Comparison of ENCODE assay signal across 15 cellular contexts in the genomic region with DNA sequence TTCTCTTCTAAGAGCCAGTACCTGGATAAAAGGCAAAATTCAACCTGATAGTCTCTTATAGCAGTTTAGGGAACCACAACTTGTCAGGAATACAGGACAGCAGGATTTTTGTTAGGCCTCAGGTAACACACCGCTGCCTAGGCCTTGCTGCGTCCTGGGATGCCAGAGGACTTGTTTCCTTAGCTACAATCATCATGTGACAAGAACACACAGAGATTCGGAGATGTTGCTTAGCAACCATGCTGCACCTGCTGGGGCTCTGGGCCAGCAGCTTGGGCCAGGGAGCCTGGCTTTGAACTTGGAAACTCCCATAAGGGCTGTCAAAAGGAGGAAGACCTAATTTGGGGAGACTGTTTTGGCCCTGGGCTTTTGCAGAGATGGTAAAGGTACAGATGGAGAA. TPM values are rescaled to one million over a fixed set of nuclear protein-coding genes. Genes with fewer than 3 reads are reported as not detected.
DNase-seq lines count a peak whose midpoint lies in the region; ATAC-seq and TF ChIP-seq lines count a peak whose summit lies in the region.
"Had no signal": no experiment of that assay in that cellular context is flagged by ENCODE, and none has a peak within 500 bp of the region (broad histone marks: within the 10 kb centered on the region; RNA-seq: fewer than 3 reads in every experiment).

No MANE protein-coding gene starts in this region.

- H3K9me3 Mint-ChIP-seq in activated T-cell treated with anti-CD3 and anti-CD28 coated beads, Interleukin-2, amount 50 U/mL, for 4 hours, result no peaks in the 10 kb centered on the region

- ATAC-seq in mucosa of descending colon, result peak; percentile 27
- ATAC-seq in SK-N-SH treated with all-trans-retinoic acid at 6 μM for 48 hours, result no peak
- no peak for ATAC-seq in HG03108 (IDR thresholded peaks at IDR 0.05; ENCODE audit: unreplicated experiment)
- no peak for ATAC-seq in activated T-cell treated with anti-CD3 and anti-CD28 coated beads, Interleukin-2, amount 50 U/mL, for 4 hours
- ATAC-seq: naive thymus-derived CD4-positive, alpha-beta T cell had no signal

- no peak for TF ChIP-seq CTCF in mucosa of descending colon (IDR thresholded peaks at IDR 0.05)

- no peaks in the 10 kb centered on the region for H3K36me3 Mint-ChIP-seq in activated T-cell treated with anti-CD3 and anti-CD28 coated beads, Interleukin-2, amount 50 U/mL, for 4 hours (ENCODE audit: insufficient read depth)
- H3K36me3 Mint-ChIP-seq: naive thymus-derived CD4-positive, alpha-beta T cell had no signal

- H3K4me1 ChIP-seq in mucosa of descending colon (ENCODE audit: low read depth), result peaks cover 17% of the 10 kb centered on the region

- no peaks in the 10 kb centered on the region for H3K36me3 ChIP-seq in mucosa of descending colon (ENCODE audit: low read depth)
- H3K36me3 ChIP-seq: thoracic aorta had no signal

- intact Hi-C loops in mucosa of descending colon (cut with DNase I, micrococcal nuclease), result no loop called here

- no peaks in the 10 kb centered on the region for H3K9me3 ChIP-seq in mucosa of descending colon
- H3K9me3 ChIP-seq: thoracic aorta had no signal

- DNase-seq in DMS79 (lab: John Stamatoyannopoulos, UW) (peak; percentile 73), NCI-H1930 (lab: John Stamatoyannopoulos, UW) (peak; percentile 64 to 75), NCI-H526 treated with DMSO at 0.1 percent for 48 hours (lab: John Stamatoyannopoulos, UW) (peak; percentile 90), mucosa of descending colon (no peak), Ammon's horn (ENCODE audit: low spot score) (no peak)
- no peak for DNase-seq in activated T-cell treated with anti-CD3 and anti-CD28 coated beads, Interleukin-2, amount 50 U/mL, for 4 hours
- DNase-seq: activated T-cell treated with anti-CD3 and anti-CD28 coated beads, Interleukin-2, amount 50 U/mL, for 1 hour; naive thymus-derived CD4-positive, alpha-beta T cell; NK-92 treated with Interleukin-12 subunit alpha and Interleukin-12 subunit beta, amount 100 ng/mL, for 24 hours; Right ventricle myocardium superior; stimulated activated CD4-positive, alpha-beta T cell treated with anti-CD3 and anti-CD28 coated beads, Interleukin-2, amount 100 ng/mL, for 24 hours; T1000 had no signal

- H3K4me1 Mint-ChIP-seq in activated T-cell treated with anti-CD3 and anti-CD28 coated beads, Interleukin-2, amount 50 U/mL, for 4 hours (ENCODE audit: low read depth), result peaks cover 1% of the 10 kb centered on the region

- H3K4me3 ChIP-seq in mucosa of descending colon, result no peak overlapping the region
- H3K4me3 ChIP-seq: thoracic aorta had no signal

- peaks cover 15% of the 10 kb centered on the region for H3K27me3 Mint-ChIP-seq in activated T-cell treated with anti-CD3 and anti-CD28 coated beads, Interleukin-2, amount 50 U/mL, for 4 hours (ENCODE audit: low read depth)

- H3K4me3 Mint-ChIP-seq in activated T-cell treated with anti-CD3 and anti-CD28 coated beads, Interleukin-2, amount 50 U/mL, for 4 hours, result no peak overlapping the region
- H3K4me3 Mint-ChIP-seq: naive thymus-derived CD4-positive, alpha-beta T cell had no signal

TF ChIP-seq in SK-N-SH treated with all-trans-retinoic acid at 6 μM for 48 hours, 23 proteins besides CTCF, POLR2A, EP300 and RAD21:
- no peak for TF ChIP-seq TCF4 (CRISPR knock-in tag; IDR thresholded peaks at IDR 0.05; ENCODE audit: borderline replicate concordance)
- no peak for TF ChIP-seq CSRNP3 (CRISPR knock-in tag; IDR thresholded peaks at IDR 0.05)
- no peak for TF ChIP-seq RARB (CRISPR knock-in tag; IDR thresholded peaks at IDR 0.05)
- no peak for TF ChIP-seq ISL1 (CRISPR knock-in tag; IDR thresholded peaks at IDR 0.05)
- TF ChIP-seq OSR1 (CRISPR knock-in tag; IDR thresholded peaks at IDR 0.05), result no peak
- no peak for TF ChIP-seq TOX (CRISPR knock-in tag; IDR thresholded peaks at IDR 0.05; ENCODE audit: borderline replicate concordance)
- TF ChIP-seq TSHZ2 (CRISPR knock-in tag; IDR thresholded peaks at IDR 0.05), result no peak
- TF ChIP-seq PPARA (CRISPR knock-in tag; IDR thresholded peaks at IDR 0.05; ENCODE audit: borderline replicate concordance), result no peak
- TF ChIP-seq ESRRG (CRISPR knock-in tag; IDR thresholded peaks at IDR 0.05), result no peak
- TF ChIP-seq PATZ1 (CRISPR knock-in tag; IDR thresholded peaks at IDR 0.05; ENCODE audit: borderline replicate concordance), result no peak
- no peak for TF ChIP-seq ZFP3 (CRISPR knock-in tag; IDR thresholded peaks at IDR 0.05)
- no peak for TF ChIP-seq SNAI2 (CRISPR knock-in tag; IDR thresholded peaks at IDR 0.05)
TF ChIP-seq in SK-N-SH treated with all-trans-retinoic acid at 6 μM for 48 hours: peak in this region for 0.

RNA-seq across cellular contexts. Expression of gene CHD6, which starts 36.1 kb away (rescaled TPM):
- 10 to 100 TPM; 33.8 to 53.6 (median 43.8) TPM for total RNA-seq in mucosa of descending colon
- 10 to 100 TPM; 13.7 to 15.8 (median 15.5) TPM for total RNA-seq in activated T-cell treated with anti-CD3 and anti-CD28 coated beads, Interleukin-2, amount 50 U/mL, for 4 hours

Comparison
In these comparisons a context has a peak if more than half of its experiments do, and no peak if none do; other contexts are left out.
1. DNase-seq: peak in DMS79 (single experiment), NCI-H1930 (2 of 2) and NCI-H526 treated with DMSO at 0.1 percent for 48 hours (single experiment); none in mucosa of descending colon (0 of 3), Ammon's horn (single experiment) and activated T-cell treated with anti-CD3 and anti-CD28 coated beads, Interleukin-2, amount 50 U/mL, for 4 hours (single experiment).